ENCODE assay signal across 7 cellular contexts in genomic region chr2:172972005-172972619, GRCh38.
DNase-seq lines count a peak whose midpoint lies in the region; ATAC-seq and TF ChIP-seq lines count a peak whose summit lies in the region.

No MANE protein-coding gene starts in this region.

- H3K4me3 ChIP-seq in GM06990 (replicated peaks; ENCODE audit: low read depth, low read length) (no peak overlapping the region), lower lobe of right lung (no peak overlapping the region), transverse colon (no peak overlapping the region)

- H3K9me3 ChIP-seq in lower lobe of right lung (no peaks in the 10 kb centered on the region), transverse colon (no peaks in the 10 kb centered on the region)

- intact Hi-C loops in lower lobe of right lung (cut with DNase I): no loop called here
- intact Hi-C loops in transverse colon (cut with DNase I; ENCODE audit: low total_unique reads): no loop called here

- no peak for TF ChIP-seq EP300 in transverse colon (IDR thresholded peaks at IDR 0.05; ENCODE audit: low read depth)

- H3K4me1 ChIP-seq in lower lobe of right lung (peaks cover 32% of the 10 kb centered on the region), transverse colon (peaks cover 0 to 13% (median 2%) of the 10 kb centered on the region in 4 donors)

- H3K27me3 ChIP-seq in GM06990 (replicated peaks; ENCODE audit: control insufficient read depth, insufficient read depth, low read length) (no peaks in the 10 kb centered on the region; the same call in 1 of the 2 replicates), lower lobe of right lung (ENCODE audit: low read depth) (no peaks in the 10 kb centered on the region), transverse colon (peaks cover 5% of the 10 kb centered on the region)

- H3K27ac ChIP-seq in lower lobe of right lung: no peak overlapping the region
- no peak overlapping the region for H3K27ac ChIP-seq in transverse colon

- 49 to 63% methylated on average over 11 to 12 of the region's 12 CpGs for WGBS in transverse colon (ENCODE audit: low coverage in 1 of 2), 2 donors

- TF ChIP-seq CTCF in GM06990 (IDR thresholded peaks at IDR 0.05; ENCODE audit: insufficient read depth, low read length, poor library complexity, severe bottlenecking): peak; percentile 94
- TF ChIP-seq CTCF in lower lobe of right lung (IDR thresholded peaks at IDR 0.05): peak; percentile 88
- TF ChIP-seq CTCF in transverse colon (IDR thresholded peaks at IDR 0.05): peak; percentile 55 to 80 (median 63)

- H3K36me3 ChIP-seq in GM06990 (ENCODE audit: control insufficient read depth, insufficient read depth, low read length) (no peaks in the 10 kb centered on the region), lower lobe of right lung (no peaks in the 10 kb centered on the region), transverse colon (no peaks in the 10 kb centered on the region)

- DNase-seq in GM06990 (ENCODE audit: extremely low read depth, insufficient read length) (no peak), SKM-1 treated with dmso at 0.1 percent for 144 hours (lab: John Stamatoyannopoulos, UW; ENCODE audit: unreplicated experiment) (peak; percentile 12), T47D (ENCODE audit: low read depth in 1 of 2, low spot score in 1 of 2) (peak; percentile 29 to 61), lower lobe of right lung (peak; percentile 56), transverse colon (peak; percentile 47), middle frontal gyrus (ENCODE audit: extremely low spot score, low spot score) (no peak)

- peak; percentile 42 for ATAC-seq in HG03175 (IDR thresholded peaks at IDR 0.05; ENCODE audit: unreplicated experiment)
- ATAC-seq in lower lobe of right lung: peak; percentile 73 to 74

- no peak for TF ChIP-seq POLR2A in transverse colon (IDR thresholded peaks at IDR 0.05)

- in situ Hi-C loops in T47D (cut with HindIII; ENCODE audit: low pct_unique_long_range_greater_than_20kb, low sequenced_read_pairs) (no loop called here), transverse colon (cut with MboI; ENCODE audit: low pct_ligation_motif_present in 1 of 4, low pct_unique_long_range_greater_than_20kb in 1 of 4, low sequenced_read_pairs in 3 of 4) (no loop called here)

Comparison
In these comparisons a context has a peak if more than half of its experiments do, and no peak if none do; other contexts are left out.
1. DNase-seq: peak in SKM-1 treated with dmso at 0.1 percent for 144 hours (single experiment), T47D (2 of 2), lower lobe of right lung (single experiment) and transverse colon (single experiment); none in GM06990 (single experiment) and middle frontal gyrus (single experiment).
2. Peak in every context shown above with its lines, with median percentiles within 50 percentile points of each other: CTCF ChIP-seq.